Comparison of ENCODE assay signal across 25 cellular contexts in genomic region chr17:66527335-66527734, GRCh38.
DNase-seq lines count a peak whose midpoint lies in the region; ATAC-seq and TF ChIP-seq lines count a peak whose summit lies in the region.
"Had no signal": no experiment of that assay in that cellular context is flagged by ENCODE, and none has a peak within 500 bp of the region (broad histone marks: within the 10 kb centered on the region; RNA-seq: fewer than 3 reads in every experiment).

No MANE protein-coding gene starts in this region.

- 86 to 96% (median 92%) methylated on average over 5 of the region's 5 CpGs for WGBS in spleen, 5 donors

- H3K27ac ChIP-seq in SJCRH30 (peak overlapping the region; percentile 12), temporal lobe (ENCODE audit: low read depth, low read length) (peak overlapping the region; percentile 85), spleen (no peak overlapping the region)
- H3K27ac ChIP-seq: BLaER1 treated with 17β-estradiol and CSF1 and Interleukin-3, amounts not matched to agents 10 nM and 100 nM; Peyer's patch; psoas muscle; testis; VCaP had no signal

- H3K9me3 ChIP-seq in SJCRH30 (replicated peaks): no peaks in the 10 kb centered on the region
- peaks cover 0 to 4% (median 0%) of the 10 kb centered on the region in 8 donors for H3K9me3 ChIP-seq in spleen
- H3K9me3 ChIP-seq: Peyer's patch, psoas muscle, testis had no signal

- H3K4me1 ChIP-seq in SJCRH30: peaks cover 21% of the 10 kb centered on the region
- peaks cover 0 to under 1% (median 0%) of the 10 kb centered on the region in 6 donors for H3K4me1 ChIP-seq in spleen

- H3K27me3 ChIP-seq in SJCRH30 (no peaks in the 10 kb centered on the region), spleen (replicated peaks in 1 of 7) (no peaks in the 10 kb centered on the region)
- H3K27me3 ChIP-seq: BLaER1 treated with 17β-estradiol and CSF1 and Interleukin-3, amounts not matched to agents 10 nM and 100 nM; Peyer's patch; testis had no signal

- TF ChIP-seq CTCF in spleen (IDR thresholded peaks at IDR 0.05 in 8 of 11, conservative IDR thresholded peaks at IDR 0.05 in 3 of 11): no peak

- no peak for ATAC-seq in HG02870 (IDR thresholded peaks at IDR 0.05; ENCODE audit: unreplicated experiment)
- ATAC-seq: GM12878; psoas muscle; stimulated activated naive B cell treated with anti-CD40 and anti-IgM and Interleukin-4, amounts not matched to agents 10 μg/mL and 1 μg/mL and 100 μg/mL, for 72 hours had no signal

- no peak overlapping the region for H3K4me3 ChIP-seq in SJCRH30
- no peak overlapping the region for H3K4me3 ChIP-seq in spleen
- H3K4me3 ChIP-seq: BLaER1 treated with 17β-estradiol and CSF1 and Interleukin-3, amounts not matched to agents 10 nM and 100 nM; GM12878; Peyer's patch; psoas muscle; testis had no signal

- intact Hi-C loops in spleen (cut with DNase I; ENCODE audit: low total_unique reads): no loop called here

- peak in 1 of 2 experiments; percentile 35 for DNase-seq in SJCRH30
- DNase-seq in ecto neural progenitor cell (ENCODE audit: low spot score): peak; percentile 37
- DNase-seq in midbrain (lab: John Stamatoyannopoulos, UW): peak; percentile 88
- no peak for DNase-seq in stimulated activated naive CD4-positive, alpha-beta T cell treated with Interleukin-2 at 50 U/mL for 16 hours (lab: John Stamatoyannopoulos, UW)
- DNase-seq in spleen: no peak
- no peak for DNase-seq in activated T-cell treated with anti-CD3 and anti-CD28 coated beads for 4 hours
- DNase-seq: activated CD4-positive, alpha-beta T cell treated with anti-CD3 and anti-CD28 coated beads for 4 hours; activated effector memory CD4-positive, alpha-beta T cell treated with Interleukin-2 at 50 U/mL for 16 hours; DMS153; effector CD4-positive, alpha-beta T cell; H9; NCI-H1436; NCI-H226; Peyer's patch; psoas muscle; SHP77 treated with DMSO at 0.1 percent for 48 hours; stimulated activated naive B cell treated with anti-CD40 and anti-IgM and Interleukin-4, amounts not matched to agents 10 μg/mL and 1 μg/mL and 100 μg/mL, for 72 hours; SW 1271; T-helper 9 cell; testis had no signal

- TF ChIP-seq POLR2A in spleen (IDR thresholded peaks at IDR 0.05): no peak

- no peaks in the 10 kb centered on the region; the same call in 1 of the 2 replicates for H3K36me3 ChIP-seq in SJCRH30
- H3K36me3 ChIP-seq in spleen: no peaks in the 10 kb centered on the region
- H3K36me3 ChIP-seq: Peyer's patch had no signal

Comparison
In these comparisons a context has a peak if more than half of its experiments do, and no peak if none do; other contexts are left out.
1. DNase-seq: peak in ecto neural progenitor cell (single experiment) and midbrain (single experiment); none in stimulated activated naive CD4-positive, alpha-beta T cell treated with Interleukin-2 at 50 U/mL for 16 hours (single experiment), spleen (single experiment) and activated T-cell treated with anti-CD3 and anti-CD28 coated beads for 4 hours (single experiment).
2. H3K27ac ChIP-seq: peak in SJCRH30 (single experiment) and temporal lobe (single experiment); none in spleen (0 of 8).